24 cellular contexts compared by ENCODE assay signal in genomic region chr5:8491254-8491653, GRCh38.
"Had no signal": no experiment of that assay in that cellular context is flagged by ENCODE, and none has a peak within 500 bp of the region (broad histone marks: within the 10 kb centered on the region; RNA-seq: fewer than 3 reads in every experiment).

No MANE protein-coding gene starts in this region.

- H3K36me3 ChIP-seq: adrenal gland, ascending aorta, ovary, prostate gland, right atrium auricular region, vagina had no signal

- H3K4me1 ChIP-seq: adrenal gland, ascending aorta, prostate gland, right atrium auricular region, vagina had no signal

- H3K27me3 ChIP-seq: adrenal gland, ascending aorta, ovary, right atrium auricular region, vagina had no signal

- H3K4me3 ChIP-seq: adrenal gland, ascending aorta, ovary, prostate gland, right atrium auricular region, vagina had no signal

- H3K9me3 ChIP-seq: adrenal gland, ovary, prostate gland had no signal

- ATAC-seq: activated CD4-positive, alpha-beta T cell treated with anti-CD3 and anti-CD28 coated beads for 36 hours; activated T-cell treated with anti-CD3 and anti-CD28 coated beads, Interleukin-2, amount 50 U/mL, for 4 hours; left ventricle myocardium superior; natural killer cell treated with Interleukin-12 subunit alpha and Interleukin-12 subunit beta and Interleukin-15 and Interleukin-18, amount 100 ng/mL, for 72 hours; T-helper 17 cell had no signal

- DNase-seq: activated B cell treated with CpG ODN at 0.5 μM for 24 hours; activated CD4-positive, alpha-beta T cell treated with anti-CD3 and anti-CD28 coated beads for 36 hours; activated CD4-positive, alpha-beta T cell treated with anti-CD3 and anti-CD28 coated beads, Interleukin-2, amount 50 U/mL, for 4 hours; activated CD8-positive, alpha-beta memory T cell treated with anti-CD3 and anti-CD28 coated beads for 24 hours; activated CD8-positive, alpha-beta memory T cell treated with anti-CD3 and anti-CD28 coated beads, Interleukin-2, amount 50 U/mL, for 4 hours; activated naive CD4-positive, alpha-beta T cell; activated T-cell treated with anti-CD3 and anti-CD28 coated beads, Interleukin-2, amount 50 U/mL, for 4 hours; adrenal gland; cerebellar nuclear complex; cortex of kidney; glutamatergic neuron; hippocampal formation; left ventricle myocardium superior; mammary epithelial cell; midbrain; ovary; stimulated activated CD4-positive, alpha-beta T cell treated with anti-CD3 and anti-CD28 coated beads, Interleukin-4, amount 100 ng/mL, for 4 hours; T-helper 17 cell had no signal

- H3K27ac ChIP-seq: adrenal gland, ascending aorta, epithelial cell of prostate, ovary, prostate gland, right atrium auricular region, vagina had no signal
